30 cellular contexts compared by ENCODE assay signal in genomic region chr14:37579250-37579649, GRCh38. TPM values are rescaled to one million over a fixed set of nuclear protein-coding genes. Genes with fewer than 3 reads are reported as not detected.
A peak's percentile ranks its signal among the peaks of the same experiment; 100 is the strongest.
DNase-seq lines count a peak whose midpoint lies in the region; ATAC-seq and TF ChIP-seq lines count a peak whose summit lies in the region.
"Had no signal": no experiment of that assay in that cellular context is flagged by ENCODE, and none has a peak within 500 bp of the region (broad histone marks: within the 10 kb centered on the region; RNA-seq: fewer than 3 reads in every experiment).

No MANE protein-coding gene starts in this region.

- H3K36me3 Mint-ChIP-seq in progenitor cell of endocrine pancreas (ENCODE audit: insufficient read depth) = no peaks in the 10 kb centered on the region
- H3K36me3 Mint-ChIP-seq in HFFc6 (ENCODE audit: low read depth) = no peaks in the 10 kb centered on the region
- H3K36me3 Mint-ChIP-seq: activated naive CD4-positive, alpha-beta T cell treated with anti-CD3 and anti-CD28 coated beads, Interleukin-2, amount 50 U/mL, for 24 hours had no signal

- ATAC-seq in left lung = no peak
- ATAC-seq: activated CD4-positive, alpha-beta T cell treated with anti-CD3 and anti-CD28 coated beads for 36 hours had no signal

- no peaks in the 10 kb centered on the region for H3K9me3 ChIP-seq in left lung
- H3K9me3 ChIP-seq: ovary, Peyer's patch, SJCRH30 had no signal

- H3K4me1 ChIP-seq in left lung = peaks cover 0 to 5% of the 10 kb centered on the region in 2 donors
- H3K4me1 ChIP-seq: SJCRH30 had no signal

- H3K27ac Mint-ChIP-seq in progenitor cell of endocrine pancreas = peak overlapping the region; percentile 17
- H3K27ac Mint-ChIP-seq in HFFc6 = no peak overlapping the region
- H3K27ac Mint-ChIP-seq: activated CD4-positive, alpha-beta T cell treated with anti-CD3 and anti-CD28 coated beads for 36 hours; activated naive CD4-positive, alpha-beta T cell treated with anti-CD3 and anti-CD28 coated beads, Interleukin-2, amount 50 U/mL, for 24 hours; nephron had no signal

- H3K4me3 ChIP-seq in left lung = no peak overlapping the region
- H3K4me3 ChIP-seq: dorsolateral prefrontal cortex, ovary, Peyer's patch, SJCRH30 had no signal

- no peaks in the 10 kb centered on the region for H3K36me3 ChIP-seq in left lung
- H3K36me3 ChIP-seq: brain microvascular endothelial cell, ovary, Peyer's patch, SJCRH30 had no signal

- TF ChIP-seq CTCF in progenitor cell of endocrine pancreas (IDR thresholded peaks at IDR 0.05; ENCODE audit: unreplicated experiment) (no peak), HFFc6 (IDR thresholded peaks at IDR 0.05) (no peak), left lung (IDR thresholded peaks at IDR 0.05) (no peak)

- intact Hi-C loops in left lung (cut with DNase I) = no loop called here

- H3K9me3 Mint-ChIP-seq in progenitor cell of endocrine pancreas (ENCODE audit: low read depth) (no peaks in the 10 kb centered on the region), HFFc6 (no peaks in the 10 kb centered on the region)
- H3K9me3 Mint-ChIP-seq: nephron had no signal

- no peak overlapping the region for H3K4me3 Mint-ChIP-seq in progenitor cell of endocrine pancreas (ENCODE audit: low read depth)
- no peak overlapping the region for H3K4me3 Mint-ChIP-seq in HFFc6
- H3K4me3 Mint-ChIP-seq: activated CD4-positive, alpha-beta T cell treated with anti-CD3 and anti-CD28 coated beads for 36 hours; activated naive CD4-positive, alpha-beta T cell treated with anti-CD3 and anti-CD28 coated beads, Interleukin-2, amount 50 U/mL, for 24 hours; nephron had no signal

- no peak overlapping the region for H3K27ac ChIP-seq in left lung
- H3K27ac ChIP-seq: brain microvascular endothelial cell, C4-2B, dorsolateral prefrontal cortex, ovary, Peyer's patch, SJCRH30 had no signal

- H3K27me3 Mint-ChIP-seq in progenitor cell of endocrine pancreas (no peaks in the 10 kb centered on the region), HFFc6 (ENCODE audit: insufficient read depth) (peaks cover 12% of the 10 kb centered on the region)

- peak in 2 of 3 experiments; percentile 27 to 67 for DNase-seq in NCI-H1417 (lab: John Stamatoyannopoulos, UW)
- no peak for DNase-seq in NCI-H1417 treated with DMSO at 0.1 percent for 48 hours (lab: John Stamatoyannopoulos, UW)
- peak; percentile 44 for DNase-seq in NCI-H524 treated with DMSO at 0.1 percent for 48 hours (lab: John Stamatoyannopoulos, UW)
- peak; percentile 80 for DNase-seq in ecto neural progenitor cell (ENCODE audit: low spot score)
- DNase-seq in progenitor cell of endocrine pancreas (ENCODE audit: low spot score, unreplicated experiment) = no peak
- no peak for DNase-seq in HFFc6
- DNase-seq in left lung = no peak
- DNase-seq in activated CD8-positive, alpha-beta memory T cell treated with anti-CD3 and anti-CD28 coated beads for 24 hours = no peak
- DNase-seq: activated CD4-positive, alpha-beta T cell treated with anti-CD3 and anti-CD28 coated beads for 36 hours; activated T-cell treated with anti-CD3 and anti-CD28 coated beads for 4 hours; amniotic stem cell; brain microvascular endothelial cell; COR-L47; DND-41; dorsolateral prefrontal cortex; GOT3; hypothalamus; NCI-H510A; ovary; Peyer's patch; SJCRH30; small intestine; stimulated activated naive CD4-positive, alpha-beta T cell; SW 1271 had no signal

- H3K4me1 Mint-ChIP-seq in progenitor cell of endocrine pancreas (ENCODE audit: low read depth) (peaks cover 31% of the 10 kb centered on the region), HFFc6 (ENCODE audit: low read depth) (peaks cover 16% of the 10 kb centered on the region; the same call in 1 of the 2 replicates)
- H3K4me1 Mint-ChIP-seq: activated CD4-positive, alpha-beta T cell treated with anti-CD3 and anti-CD28 coated beads for 36 hours; activated naive CD4-positive, alpha-beta T cell treated with anti-CD3 and anti-CD28 coated beads, Interleukin-2, amount 50 U/mL, for 24 hours; nephron had no signal

- H3K27me3 ChIP-seq in left lung = peaks cover 21 to 32% of the 10 kb centered on the region in 2 donors
- H3K27me3 ChIP-seq: ovary, SJCRH30 had no signal

RNA-seq across cellular contexts. Expression of gene FOXA1, which starts 15.8 kb away (rescaled TPM):
- total RNA-seq in progenitor cell of endocrine pancreas (187 and 196 TPM in 2 replicates), left lung (10 to 100 TPM; 30.2 to 33.6 TPM)
- total RNA-seq in HFFc6 (2021; fragmentation: NEBNext Ultra II Directional; extraction: Animal tissue kit (Norgen Biotek cat#: 25700)) = 1 to 10 TPM in 4 of 6 experiments, under 1 TPM in 2; 0.36 to 7.3 (median 7.0) TPM
- total RNA-seq: chondrocyte, dorsolateral prefrontal cortex, lung microvascular endothelial cell, temporal lobe had no signal

RNA-seq across cellular contexts. Expression of gene TTC6, which starts 16.2 kb away (rescaled TPM):
- total RNA-seq in progenitor cell of endocrine pancreas (39.3 and 46.7 TPM in 2 replicates), left lung (1 to 10 TPM; 3.2 to 7.1 TPM)
- 1 to 10 TPM in 1 of 6 experiments, under 1 TPM in 3, not detected in 2; 0.38 to 1.2 (median 0.62) TPM for total RNA-seq in HFFc6 (2021; fragmentation: NEBNext Ultra II Directional; extraction: Animal tissue kit (Norgen Biotek cat#: 25700))
- total RNA-seq: activated CD4-positive, alpha-beta T cell treated with anti-CD3 and anti-CD28 coated beads for 36 hours; chondrocyte; lung microvascular endothelial cell had no signal

Comparison
In these comparisons a context has a peak if more than half of its experiments do, and no peak if none do; other contexts are left out.
1. DNase-seq: peak in NCI-H1417 (2 of 3), NCI-H524 treated with DMSO at 0.1 percent for 48 hours (single experiment) and ecto neural progenitor cell (single experiment); none in NCI-H1417 treated with DMSO at 0.1 percent for 48 hours (single experiment), progenitor cell of endocrine pancreas (single experiment), HFFc6 (single experiment), left lung (0 of 2) and activated CD8-positive, alpha-beta memory T cell treated with anti-CD3 and anti-CD28 coated beads for 24 hours (single experiment).